Comparison of ENCODE assay signal across 16 cellular contexts in the genomic region with DNA sequence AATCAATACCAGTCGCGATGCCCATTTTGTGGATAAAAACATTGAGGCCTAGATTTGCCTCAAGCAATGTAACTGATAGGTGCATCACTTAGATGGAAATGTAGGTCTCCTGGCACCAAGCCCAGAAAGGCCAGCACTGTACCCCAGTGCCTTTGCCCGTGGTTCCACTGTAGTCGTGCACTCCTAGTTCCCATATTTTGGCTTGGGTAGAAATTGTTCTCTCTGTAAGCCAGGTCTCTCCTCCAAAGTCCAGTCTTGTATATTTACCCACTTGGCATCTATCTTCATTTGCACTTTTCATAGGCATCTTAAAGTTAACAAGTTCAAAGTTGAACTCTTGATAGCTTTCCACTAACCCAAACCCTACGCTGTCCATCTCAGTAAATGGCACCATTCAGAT. TPM values are rescaled to one million over a fixed set of nuclear protein-coding genes. Genes with fewer than 3 reads are reported as not detected.
DNase-seq lines count a peak whose midpoint lies in the region; ATAC-seq and TF ChIP-seq lines count a peak whose summit lies in the region.
"Had no signal": no experiment of that assay in that cellular context is flagged by ENCODE, and none has a peak within 500 bp of the region (broad histone marks: within the 10 kb centered on the region; RNA-seq: fewer than 3 reads in every experiment).

No MANE protein-coding gene starts in this region.

- H3K4me1 Mint-ChIP-seq in T-helper 17 cell, result peaks cover 2% of the 10 kb centered on the region

- TF ChIP-seq CTCF in HEK293 (tag by site-specific recombination; IDR thresholded peaks at IDR 0.05) (no peak), right lobe of liver (IDR thresholded peaks at IDR 0.05) (no peak)

- H3K9me3 ChIP-seq in HEK293 (ENCODE audit: control insufficient read depth, insufficient read depth, low read depth, low read length), result no peaks in the 10 kb centered on the region
- H3K9me3 ChIP-seq in T-helper 17 cell (ENCODE audit: control insufficient read depth, low read length, poor library complexity, severe bottlenecking), result no peaks in the 10 kb centered on the region
- no peaks in the 10 kb centered on the region for H3K9me3 ChIP-seq in right lobe of liver
- H3K9me3 ChIP-seq: Caco-2, HAP-1 had no signal

- TF ChIP-seq POLR2A in right lobe of liver (IDR thresholded peaks at IDR 0.05), result no peak

- no peaks in the 10 kb centered on the region for H3K27me3 ChIP-seq in right lobe of liver

- 80% methylated on average over 3 of the region's 5 CpGs for WGBS in right lobe of liver (ENCODE audit: insufficient coverage, low coverage, low lambda C conversion rate, missing lambda C conversion rate)

- DNase-seq in cardiac septum (ENCODE audit: low spot score), result peak; percentile 47
- no peak for DNase-seq in left cardiac atrium
- no peak for DNase-seq in T-helper 17 cell
- peak in 1 of 3 donors; percentile 75 for DNase-seq in right lobe of liver
- DNase-seq in caudate nucleus (lab: John Stamatoyannopoulos, UW), result no peak
- DNase-seq in occipital lobe (lab: John Stamatoyannopoulos, UW), result no peak
- DNase-seq: C1 segment of cervical spinal cord; Caco-2; CD4-positive, CD25-positive, alpha-beta regulatory T cell; CD8-positive, alpha-beta T cell; DMS53; DMS79 treated with DMSO at 0.1 percent for 48 hours; GOT3 had no signal

- H3K36me3 Mint-ChIP-seq in T-helper 17 cell (ENCODE audit: low read depth), result peaks cover 3% of the 10 kb centered on the region
- H3K36me3 Mint-ChIP-seq: CD4-positive, CD25-positive, alpha-beta regulatory T cell; CD8-positive, alpha-beta T cell had no signal

- H3K27ac ChIP-seq in HEK293 (ENCODE audit: extremely low read depth, low read depth, low read length) (no peak overlapping the region), right lobe of liver (no peak overlapping the region), caudate nucleus (ENCODE audit: low read depth, low read length) (no peak overlapping the region)

- H3K4me3 ChIP-seq in HEK293 (ENCODE audit: low read depth, low read length) (no peak overlapping the region), right lobe of liver (no peak overlapping the region)
- H3K4me3 ChIP-seq: HAP-1 had no signal

- H3K4me1 ChIP-seq in HEK293 (ENCODE audit: control insufficient read depth, insufficient read depth, low read length) (0 out of 2 replicates have a peak, but pooled peaks cover 3% of the 10 kb centered on the region), right lobe of liver (peaks cover 0 to 22% (median 0%) of the 10 kb centered on the region in 4 donors)

- H3K27me3 Mint-ChIP-seq in T-helper 17 cell, result peaks cover 24% of the 10 kb centered on the region

- peak overlapping the region; percentile 2 for H3K27ac Mint-ChIP-seq in T-helper 17 cell
- H3K27ac Mint-ChIP-seq: CD8-positive, alpha-beta T cell had no signal

- intact Hi-C loops in cardiac septum (cut with DNase I), result no loop called here
- intact Hi-C loops in left cardiac atrium (cut with DNase I), result no loop called here
- intact Hi-C loops in right lobe of liver (cut with DNase I), result no loop called here

- POLR2A ChIA-PET in HEK293 (lab: Yijun Ruan, JAX), result no interaction called here

- CTCF ChIA-PET in HEK293 (lab: Yijun Ruan, JAX), result no interaction called here

- H3K36me3 ChIP-seq in HEK293 (ENCODE audit: control insufficient read depth in 2 of 2, insufficient read depth in 1 of 2, low read length in 2 of 2), result peaks cover 0 to 12% of the 10 kb centered on the region in 2 experiments; a peak in 2 of 3 replicates
- H3K36me3 ChIP-seq in right lobe of liver, result no peaks in the 10 kb centered on the region
- H3K36me3 ChIP-seq: HAP-1 had no signal

- ATAC-seq in left cardiac atrium (no peak), T-helper 17 cell (no peak), right lobe of liver (peak; percentile 36 to 84 (median 75)), HG03342 (IDR thresholded peaks at IDR 0.05; ENCODE audit: unreplicated experiment) (no peak)
- ATAC-seq: CD8-positive, alpha-beta T cell had no signal

- H3K4me3 Mint-ChIP-seq in T-helper 17 cell, result no peak overlapping the region
- H3K4me3 Mint-ChIP-seq: CD4-positive, CD25-positive, alpha-beta regulatory T cell; CD8-positive, alpha-beta T cell had no signal

TF ChIP-seq in HEK293, 187 proteins besides CTCF, POLR2A, EP300 and RAD21:
- TF ChIP-seq, protein P1, sequence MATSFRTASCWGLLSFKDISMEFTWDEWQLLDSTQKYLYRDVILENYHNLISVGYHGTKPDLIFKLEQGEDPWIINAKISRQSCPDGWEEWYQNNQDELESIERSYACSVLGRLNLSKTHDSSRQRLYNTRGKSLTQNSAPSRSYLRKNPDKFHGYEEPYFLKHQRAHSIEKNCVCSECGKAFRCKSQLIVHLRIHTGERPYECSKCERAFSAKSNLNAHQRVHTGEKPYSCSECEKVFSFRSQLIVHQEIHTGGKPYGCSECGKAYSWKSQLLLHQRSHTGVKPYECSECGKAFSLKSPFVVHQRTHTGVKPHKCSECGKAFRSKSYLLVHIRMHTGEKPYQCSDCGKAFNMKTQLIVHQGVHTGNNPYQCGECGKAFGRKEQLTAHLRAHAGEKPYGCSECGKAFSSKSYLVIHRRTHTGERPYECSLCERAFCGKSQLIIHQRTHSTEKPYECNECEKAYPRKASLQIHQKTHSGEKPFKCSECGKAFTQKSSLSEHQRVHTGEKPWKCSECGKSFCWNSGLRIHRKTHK (tag by site-specific recombination; IDR thresholded peaks at IDR 0.05), result no peak
- TF ChIP-seq ZNF623 (tag by site-specific recombination; IDR thresholded peaks at IDR 0.05), result peak; percentile 84

RNA-seq across cellular contexts. Expression of a gene that starts 41.6 kb away (rescaled TPM):
- 1.9 TPM for total RNA-seq in cardiac septum
- 1 to 10 TPM; 1.2 to 1.4 TPM for total RNA-seq in left cardiac atrium
- not detected for total RNA-seq in T-helper 17 cell
- under 1 TPM in 1 of 6 experiments, not detected in 5; 0.55 TPM for total RNA-seq in right lobe of liver
- 4.1 TPM for total RNA-seq in occipital lobe
- total RNA-seq: CD4-positive, CD25-positive, alpha-beta regulatory T cell had no signal

RNA-seq across cellular contexts. Expression of a gene that starts 44.6 kb away (rescaled TPM):
- 0.46 TPM for total RNA-seq in cardiac septum
- under 1 TPM; 0.44 to 0.68 TPM for total RNA-seq in left cardiac atrium
- total RNA-seq in T-helper 17 cell, result under 1 TPM; 0.77 to 0.91 TPM
- under 1 TPM in 4 of 6 experiments, not detected in 2; 0.02 to 0.20 (median 0.16) TPM for total RNA-seq in right lobe of liver
- total RNA-seq in occipital lobe, result 3.7 TPM
- total RNA-seq: CD4-positive, CD25-positive, alpha-beta regulatory T cell had no signal

RNA-seq across cellular contexts. Expression of a gene that starts 44.9 kb away (rescaled TPM):
- total RNA-seq in cardiac septum (36.9 TPM), left cardiac atrium (10 to 100 TPM; 36.0 to 39.1 TPM), T-helper 17 cell (10 to 100 TPM; 11.9 to 12.3 TPM), right lobe of liver (10 to 100 TPM in 4 of 6 experiments, 1 to 10 TPM in 2; 6.1 to 14.4 (median 11.6) TPM), occipital lobe (16.5 TPM)

Comparison
In these comparisons a context has a peak if more than half of its experiments do, and no peak if none do; other contexts are left out.
1. ATAC-seq: peak in right lobe of liver (4 of 4); none in left cardiac atrium (0 of 2), T-helper 17 cell (single experiment) and HG03342 (single experiment).